32 cellular contexts compared by ENCODE assay signal in the genomic region with DNA sequence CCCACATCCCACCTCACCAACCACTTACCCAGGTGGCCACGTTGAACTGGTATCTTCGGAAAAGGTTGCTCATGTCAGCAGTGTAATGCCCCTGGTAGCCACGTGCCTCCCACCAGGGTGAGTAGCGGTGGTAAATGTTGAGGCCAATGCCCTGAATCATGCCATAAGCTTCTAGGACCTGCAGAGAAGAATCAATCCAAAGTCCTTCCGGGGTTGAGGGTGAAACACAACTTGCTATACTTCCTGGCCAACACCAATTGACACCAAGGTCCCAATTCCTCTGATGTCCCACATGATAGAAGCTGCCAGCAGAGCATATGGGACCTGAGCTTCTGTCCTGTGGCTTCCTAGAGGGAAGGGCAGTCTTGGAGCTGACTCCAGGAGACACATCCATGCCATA.
"Had no signal": no experiment of that assay in that cellular context is flagged by ENCODE, and none has a peak within 500 bp of the region (broad histone marks: within the 10 kb centered on the region; RNA-seq: fewer than 3 reads in every experiment).

No MANE protein-coding gene starts in this region.

- H3K4me1 Mint-ChIP-seq: activated CD4-positive, alpha-beta memory T cell treated with anti-CD3 and anti-CD28 coated beads, Interleukin-2, amount 10 ng/mL, durations not matched to agents 7 days and 5 days; activated CD4-positive, alpha-beta T cell treated with anti-CD3 and anti-CD28 coated beads, Interleukin-2, amount 10 ng/mL, durations not matched to agents 7 days and 5 days; activated naive CD4-positive, alpha-beta T cell treated with anti-CD3 and anti-CD28 coated beads, Interleukin-2, amount 10 ng/mL, durations not matched to agents 7 days and 5 days; activated naive CD8-positive, alpha-beta T cell treated with anti-CD3 and anti-CD28 coated beads, Interleukin-2, amount 10 ng/mL, durations not matched to agents 7 days and 5 days; brain; WTC11 had no signal

- ATAC-seq: activated naive CD4-positive, alpha-beta T cell treated with anti-CD3 and anti-CD28 coated beads, Interleukin-2, amount 50 U/mL, for 72 hours; activated T-cell treated with anti-CD3 and anti-CD28 coated beads, Interleukin-2, amount 50 U/mL, for 72 hours; gastroesophageal sphincter; heart right ventricle; WTC11 had no signal

- H3K9me3 ChIP-seq: ascending aorta, breast epithelium, colonic mucosa, esophagus squamous epithelium, gastroesophageal sphincter, heart right ventricle had no signal

- H3K27me3 ChIP-seq: ascending aorta, breast epithelium, cardiac muscle cell, colonic mucosa, esophagus squamous epithelium, gastroesophageal sphincter, heart right ventricle had no signal

- H3K4me3 ChIP-seq: ascending aorta, breast epithelium, cardiac muscle cell, colonic mucosa, esophagus squamous epithelium, gastroesophageal sphincter, heart right ventricle had no signal

- H3K4me1 ChIP-seq: ascending aorta, breast epithelium, colonic mucosa, gastroesophageal sphincter had no signal

- DNase-seq: activated CD4-positive, alpha-beta memory T cell treated with anti-CD3 and anti-CD28 coated beads, Interleukin-2, amount 10 ng/mL, durations not matched to agents 7 days and 5 days; activated CD4-positive, alpha-beta T cell treated with anti-CD3 and anti-CD28 coated beads for 1 hour; activated CD4-positive, alpha-beta T cell treated with anti-CD3 and anti-CD28 coated beads for 4 hours; activated CD4-positive, alpha-beta T cell treated with anti-CD3 and anti-CD28 coated beads, Interleukin-2, amount 10 ng/mL, durations not matched to agents 7 days and 5 days; activated CD4-positive, alpha-beta T cell treated with anti-CD3 and anti-CD28 coated beads, Interleukin-2, amount 50 U/mL, for 4 hours; activated CD8-positive, alpha-beta memory T cell treated with anti-CD3 and anti-CD28 coated beads, Interleukin-2, amount 50 U/mL, for 48 hours; activated gamma-delta T cell; activated naive CD4-positive, alpha-beta T cell; activated naive CD4-positive, alpha-beta T cell treated with anti-CD3 and anti-CD28 coated beads, Interleukin-2, amount 10 ng/mL, durations not matched to agents 7 days and 5 days; activated naive CD8-positive, alpha-beta T cell treated with anti-CD3 and anti-CD28 coated beads, Interleukin-2, amount 10 ng/mL, durations not matched to agents 7 days and 5 days; activated T-cell treated with anti-CD3 and anti-CD28 coated beads for 4 hours; activated T-cell treated with anti-CD3 and anti-CD28 coated beads, Interleukin-2, amount 50 U/mL, for 24 hours; activated T-cell treated with anti-CD3 and anti-CD28 coated beads, Interleukin-2, amount 50 U/mL, for 72 hours; central memory CD4-positive, alpha-beta T cell; cerebellar nuclear complex; colonic mucosa; effector CD8-positive, alpha-beta T cell; esophagus squamous epithelium; foreskin melanocyte; heart right ventricle; T-helper 2 cell had no signal

- H3K36me3 Mint-ChIP-seq: activated naive CD4-positive, alpha-beta T cell treated with anti-CD3 and anti-CD28 coated beads, Interleukin-2, amount 10 ng/mL, durations not matched to agents 7 days and 5 days; activated naive CD4-positive, alpha-beta T cell treated with anti-CD3 and anti-CD28 coated beads, Interleukin-2, amount 50 U/mL, for 72 hours; activated naive CD8-positive, alpha-beta T cell treated with anti-CD3 and anti-CD28 coated beads, Interleukin-2, amount 10 ng/mL, durations not matched to agents 7 days and 5 days; brain; WTC11 had no signal

- H3K9me3 Mint-ChIP-seq: activated CD4-positive, alpha-beta memory T cell treated with anti-CD3 and anti-CD28 coated beads, Interleukin-2, amount 10 ng/mL, durations not matched to agents 7 days and 5 days; activated CD4-positive, alpha-beta T cell treated with anti-CD3 and anti-CD28 coated beads, Interleukin-2, amount 10 ng/mL, durations not matched to agents 7 days and 5 days; activated naive CD4-positive, alpha-beta T cell treated with anti-CD3 and anti-CD28 coated beads, Interleukin-2, amount 10 ng/mL, durations not matched to agents 7 days and 5 days; activated naive CD4-positive, alpha-beta T cell treated with anti-CD3 and anti-CD28 coated beads, Interleukin-2, amount 50 U/mL, for 72 hours; activated naive CD8-positive, alpha-beta T cell treated with anti-CD3 and anti-CD28 coated beads, Interleukin-2, amount 10 ng/mL, durations not matched to agents 7 days and 5 days; activated T-cell treated with anti-CD3 and anti-CD28 coated beads, Interleukin-2, amount 50 U/mL, for 24 hours; activated T-cell treated with anti-CD3 and anti-CD28 coated beads, Interleukin-2, amount 50 U/mL, for 72 hours; WTC11 had no signal

- FAIRE-seq: endometrium, endothelial cell of umbilical vein had no signal

- H3K36me3 ChIP-seq: ascending aorta, breast epithelium, cardiac muscle cell, colonic mucosa, esophagus squamous epithelium, gastroesophageal sphincter, heart right ventricle had no signal

- H3K4me3 Mint-ChIP-seq: activated CD4-positive, alpha-beta memory T cell treated with anti-CD3 and anti-CD28 coated beads, Interleukin-2, amount 10 ng/mL, durations not matched to agents 7 days and 5 days; activated CD4-positive, alpha-beta T cell treated with anti-CD3 and anti-CD28 coated beads, Interleukin-2, amount 10 ng/mL, durations not matched to agents 7 days and 5 days; activated naive CD4-positive, alpha-beta T cell treated with anti-CD3 and anti-CD28 coated beads, Interleukin-2, amount 10 ng/mL, durations not matched to agents 7 days and 5 days; activated naive CD8-positive, alpha-beta T cell treated with anti-CD3 and anti-CD28 coated beads, Interleukin-2, amount 10 ng/mL, durations not matched to agents 7 days and 5 days; activated T-cell treated with anti-CD3 and anti-CD28 coated beads, Interleukin-2, amount 50 U/mL, for 24 hours; activated T-cell treated with anti-CD3 and anti-CD28 coated beads, Interleukin-2, amount 50 U/mL, for 72 hours; brain; WTC11 had no signal

- H3K27ac Mint-ChIP-seq: activated CD4-positive, alpha-beta memory T cell treated with anti-CD3 and anti-CD28 coated beads, Interleukin-2, amount 10 ng/mL, durations not matched to agents 7 days and 5 days; activated CD4-positive, alpha-beta T cell treated with anti-CD3 and anti-CD28 coated beads, Interleukin-2, amount 10 ng/mL, durations not matched to agents 7 days and 5 days; activated naive CD4-positive, alpha-beta T cell treated with anti-CD3 and anti-CD28 coated beads, Interleukin-2, amount 10 ng/mL, durations not matched to agents 7 days and 5 days; activated naive CD4-positive, alpha-beta T cell treated with anti-CD3 and anti-CD28 coated beads, Interleukin-2, amount 50 U/mL, for 72 hours; activated naive CD8-positive, alpha-beta T cell treated with anti-CD3 and anti-CD28 coated beads, Interleukin-2, amount 10 ng/mL, durations not matched to agents 7 days and 5 days; activated T-cell treated with anti-CD3 and anti-CD28 coated beads, Interleukin-2, amount 50 U/mL, for 24 hours; activated T-cell treated with anti-CD3 and anti-CD28 coated beads, Interleukin-2, amount 50 U/mL, for 72 hours; brain; WTC11 had no signal

- H3K27me3 Mint-ChIP-seq: activated T-cell treated with anti-CD3 and anti-CD28 coated beads, Interleukin-2, amount 50 U/mL, for 24 hours; brain had no signal

- H3K27ac ChIP-seq: ascending aorta, breast epithelium, cardiac muscle cell, colonic mucosa, epithelial cell of prostate, esophagus squamous epithelium, gastroesophageal sphincter, heart right ventricle, VCaP had no signal
